In genomic region chr12:50110127-50110761, GRCh38 we compare ENCODE assay signal across 8 cellular contexts. TPM values are rescaled to one million over a fixed set of nuclear protein-coding genes. Genes with fewer than 3 reads are reported as not detected.
DNase-seq lines count a peak whose midpoint lies in the region; ATAC-seq, FAIRE-seq and TF ChIP-seq lines count a peak whose summit lies in the region.

No MANE protein-coding gene starts in this region.

- H3K4me3 ChIP-seq in AG04450 (ENCODE audit: low read depth, low read length) = no peak overlapping the region
- H3K4me3 ChIP-seq in GM23338 = no peak overlapping the region; the same call in 1 of the 2 replicates
- peak overlapping the region; percentile 47 to 62 for H3K4me3 ChIP-seq in kidney (ENCODE audit: low read length in 2 of 2)
- peak overlapping the region in 1 of 4 donors; percentile 2 for H3K4me3 ChIP-seq in tibial nerve

- DNase-seq in AG04450 (ENCODE audit: low read depth, low spot score) = no peak
- DNase-seq in GM23338 (ENCODE audit: low spot score) = no peak
- peak; percentile 32 for DNase-seq in activated B cell treated with CpG ODN at 0.5 μM for 24 hours
- peak; percentile 84 for DNase-seq in kidney
- no peak for DNase-seq in tibial nerve (ENCODE audit: low spot score in 2 of 2)
- DNase-seq in middle frontal gyrus (ENCODE audit: extremely low spot score, low spot score) = no peak
- no peak for DNase-seq in NOMO-1 treated with DMSO at 0.1 percent for 48 hours (lab: John Stamatoyannopoulos, UW; ENCODE audit: unreplicated experiment)

- H3K27me3 ChIP-seq in AG04450 (ENCODE audit: control insufficient read depth, insufficient read depth, low read length) (peaks cover 3% of the 10 kb centered on the region), GM23338 (ENCODE audit: insufficient read depth) (no peaks in the 10 kb centered on the region), tibial nerve (no peaks in the 10 kb centered on the region)

- peak overlapping the region; percentile 59 for H3K4me2 ChIP-seq in GM23338

- H3K9me3 ChIP-seq in AG04450 (ENCODE audit: control insufficient read depth, insufficient read depth, low read length) = no peaks in the 10 kb centered on the region; the same call in 1 of the 2 replicates
- no peaks in the 10 kb centered on the region for H3K9me3 ChIP-seq in kidney (ENCODE audit: control insufficient read depth in 1 of 2, low read length in 2 of 2)
- no peaks in the 10 kb centered on the region for H3K9me3 ChIP-seq in tibial nerve

- H3K79me2 ChIP-seq in GM23338 (replicated peaks; ENCODE audit: insufficient read depth) = peaks cover 23% of the 10 kb centered on the region

- intact Hi-C loops in activated B cell treated with CpG ODN at 0.5 μM for 24 hours (cut with micrococcal nuclease) (loop anchor here (2.0 to 5.0 kb wide), 5 partner anchors 65 to 937 kb away; partner anchors contain the start of genes ATF1, BCDIN3D, LETMD1 and PRPF40B), kidney (cut with DNase I) (no loop called here)

- TF ChIP-seq EP300 in tibial nerve (IDR thresholded peaks at IDR 0.05) = no peak

- peak overlapping the region; percentile 44 to 80 for H3K9ac ChIP-seq in kidney (ENCODE audit: low read length in 2 of 2)

- no peak for ATAC-seq in GM23338
- no peak for ATAC-seq in activated B cell treated with CpG ODN at 0.5 μM for 24 hours (ENCODE audit: low read depth)
- ATAC-seq in HG03378 (IDR thresholded peaks at IDR 0.05; ENCODE audit: unreplicated experiment) = no peak

- H3K4me1 Mint-ChIP-seq in GM23338 (peaks cover 24% of the 10 kb centered on the region), activated B cell treated with CpG ODN at 0.5 μM for 24 hours (peaks cover 55% of the 10 kb centered on the region)

- peaks cover 7% of the 10 kb centered on the region for H3K27me3 Mint-ChIP-seq in GM23338 (ENCODE audit: insufficient read depth, low read depth, poor library complexity)
- no peaks in the 10 kb centered on the region for H3K27me3 Mint-ChIP-seq in activated B cell treated with CpG ODN at 0.5 μM for 24 hours

- no peak for TF ChIP-seq POLR2A in tibial nerve (IDR thresholded peaks at IDR 0.05)

- CTCF ChIA-PET in AG04450 (lab: Charles Lee) (interaction anchor here (0.8 to 4.6 kb wide), 25 partner anchors 8 to 313 kb away, joined by 3 to 46 read pairs (median 5); partner anchors contain the start of genes GPD1 and SMARCD1), activated B cell treated with CpG ODN at 0.5 μM for 24 hours (lab: Charles Lee) (interaction anchor here (0.8 to 4.2 kb wide), 12 partner anchors 19 to 84 kb away, joined by 3 to 48 read pairs (median 14); partner anchors contain the start of genes CERS5, RACGAP1 and SMARCD1)

- H3F3A ChIP-seq in GM23338 (replicated peaks; ENCODE audit: low read depth) = peaks cover 16% of the 10 kb centered on the region

- TF ChIP-seq CTCF in AG04450 (IDR thresholded peaks at IDR 0.05; ENCODE audit: low read depth, low read length) (no peak), GM23338 (conservative IDR thresholded peaks at IDR 0.05; ENCODE audit: low read depth in 2 of 2) (no peak), activated B cell treated with CpG ODN at 0.5 μM for 24 hours (IDR thresholded peaks at IDR 0.05) (no peak), kidney (IDR thresholded peaks at IDR 0.05; ENCODE audit: borderline replicate concordance, extremely low read depth, insufficient read depth) (no peak), tibial nerve (IDR thresholded peaks at IDR 0.05) (no peak)

- peak overlapping the region; percentile 52; the same call in 2 of the 3 replicates for H3K4me3 Mint-ChIP-seq in GM23338
- peak overlapping the region; percentile 97 for H3K4me3 Mint-ChIP-seq in activated B cell treated with CpG ODN at 0.5 μM for 24 hours

- POLR2A ChIA-PET in AG04450 (lab: Yijun Ruan, JAX) = interaction anchor here (3.4 kb wide), 1 partner anchor 57 kb away, joined by 33 read pairs; the partner anchor contains the start of gene CERS5
- POLR2A ChIA-PET in activated B cell treated with CpG ODN at 0.5 μM for 24 hours (lab: Charles Lee) = interaction anchor here (0.6 to 8.0 kb wide), 18 partner anchors 9 to 1960 kb away, joined by 3 to 262 read pairs (median 5); partner anchors contain the start of genes ATF1, ATG101, BCDIN3D and CERS5

- H3K4me1 ChIP-seq in GM23338 (ENCODE audit: insufficient read depth) (peaks cover 12% of the 10 kb centered on the region; the same call in 1 of the 2 replicates), kidney (ENCODE audit: control insufficient read depth in 1 of 2, insufficient read depth in 1 of 2, low read depth in 1 of 2, low read length in 2 of 2) (peaks cover 21 to 39% of the 10 kb centered on the region in 2 donors), tibial nerve (peaks cover 0 to 49% (median 34%) of the 10 kb centered on the region in 4 donors)

- no peaks in the 10 kb centered on the region for H3K9me2 ChIP-seq in GM23338 (ENCODE audit: insufficient read depth)

- H2AFZ ChIP-seq in GM23338 = peak overlapping the region; percentile 83; the same call in 1 of the 2 replicates

- WGBS in tibial nerve, 2 donors = 33 to 51% methylated on average over 8 of the region's 8 CpGs

- H3K9me3 Mint-ChIP-seq in GM23338 (peaks cover 2% of the 10 kb centered on the region; the same call in 1 of the 3 replicates), activated B cell treated with CpG ODN at 0.5 μM for 24 hours (no peaks in the 10 kb centered on the region)

- FAIRE-seq in kidney (lab: Jason Lieb, UNC) = no peak

- peak overlapping the region; percentile 53; the same call in 1 of the 2 replicates for H3K27ac Mint-ChIP-seq in GM23338
- peak overlapping the region; percentile 95 for H3K27ac Mint-ChIP-seq in activated B cell treated with CpG ODN at 0.5 μM for 24 hours

- H3K36me3 Mint-ChIP-seq in GM23338 (ENCODE audit: low read depth) (peaks cover 3% of the 10 kb centered on the region; the same call in 2 of the 3 replicates), activated B cell treated with CpG ODN at 0.5 μM for 24 hours (ENCODE audit: low read depth) (peaks cover 18% of the 10 kb centered on the region)

- H3K36me3 ChIP-seq in GM23338 (ENCODE audit: insufficient read depth) = no peaks in the 10 kb centered on the region
- peaks cover 0 to 6% of the 10 kb centered on the region in 2 donors for H3K36me3 ChIP-seq in kidney (ENCODE audit: control insufficient read depth in 1 of 2, insufficient read depth in 2 of 2, low read length in 2 of 2)
- peaks cover 0 to 5% (median 0%) of the 10 kb centered on the region in 3 donors for H3K36me3 ChIP-seq in tibial nerve

- H4K20me1 ChIP-seq in GM23338 (replicated peaks; ENCODE audit: insufficient read depth) = no peaks in the 10 kb centered on the region

- peak overlapping the region; percentile 39 for H3K27ac ChIP-seq in AG04450 (ENCODE audit: low read depth, low read length)
- H3K27ac ChIP-seq in GM23338 (ENCODE audit: low read depth) = peak overlapping the region; percentile 84; the same call in 1 of the 2 replicates
- peak overlapping the region; percentile 97 for H3K27ac ChIP-seq in kidney (ENCODE audit: low read depth in 2 of 2, low read length in 2 of 2)
- peak overlapping the region; percentile 79 to 98 (median 87) for H3K27ac ChIP-seq in tibial nerve

RNA-seq across cellular contexts. Expression of gene COX14, which starts 1.8 kb away (rescaled TPM):
- polyA plus RNA-seq in AG04450 (2011; rRNA removed) (77.0 and 90.6 TPM in 2 replicates), GM23338 (2016; fragmentation: Nextera tagmentation; extraction: Ambion mirVana) (73.0 and 73.5 TPM in 2 replicates), kidney (ENCODE audit: insufficient read depth, low read depth, low replicate concordance) (242 TPM)
- polyA minus RNA-seq in AG04450 (2011; rRNA and poly(A)+ RNA removed) = 22.2 and 30.6 TPM in 2 replicates
- total RNA-seq in GM23338 (2014; rRNA removed; shearing (Covaris generic)) = 27.8 and 43.7 TPM in 2 replicates
- total RNA-seq in activated B cell treated with CpG ODN at 0.5 μM for 24 hours (40.8 and 42.4 TPM in 2 replicates), kidney (68.2 TPM), tibial nerve (10 to 100 TPM; 35.8 to 91.5 (median 55.2) TPM)

RNA-seq across cellular contexts. Expression of gene GPD1, which starts 6.4 kb away (rescaled TPM):
- polyA plus RNA-seq in AG04450 (2011; rRNA removed) (0.04 and 0.05 TPM in 2 replicates), GM23338 (2016; fragmentation: Nextera tagmentation; extraction: Ambion mirVana) (0.17 and 0.36 TPM in 2 replicates), kidney (ENCODE audit: insufficient read depth, low read depth, low replicate concordance) (139 TPM)
- polyA minus RNA-seq in AG04450 (2011; rRNA and poly(A)+ RNA removed) = not detected in 2 replicates
- 0.23 and 0.45 TPM in 2 replicates for total RNA-seq in GM23338 (2014; rRNA removed; shearing (Covaris generic))
- total RNA-seq in activated B cell treated with CpG ODN at 0.5 μM for 24 hours (0.46 and 0.60 TPM in 2 replicates), kidney (15.1 TPM), tibial nerve (100 to 1,000 TPM; 188 to 829 (median 253) TPM)

RNA-seq across cellular contexts. Expression of gene SMARCD1, which starts 25.1 kb away (rescaled TPM):
- 57.2 and 65.1 TPM in 2 replicates for polyA plus RNA-seq in AG04450 (2011; rRNA removed)
- polyA minus RNA-seq in AG04450 (2011; rRNA and poly(A)+ RNA removed) = 78.2 and 79.2 TPM in 2 replicates
- total RNA-seq in GM23338 (2014; rRNA removed; shearing (Covaris generic)) = 276 and 287 TPM in 2 replicates
- polyA plus RNA-seq in GM23338 (2016; fragmentation: Nextera tagmentation; extraction: Ambion mirVana) = 124 and 145 TPM in 2 replicates
- total RNA-seq in activated B cell treated with CpG ODN at 0.5 μM for 24 hours = 101 and 108 TPM in 2 replicates
- 51.1 TPM for total RNA-seq in kidney
- polyA plus RNA-seq in kidney (ENCODE audit: insufficient read depth, low read depth, low replicate concordance) = 21.9 TPM
- total RNA-seq in tibial nerve = 10 to 100 TPM; 45.9 to 97.2 (median 65.3) TPM

RNA-seq across cellular contexts. Expression of gene ASIC1, which starts 52.8 kb away (rescaled TPM):
- polyA plus RNA-seq in AG04450 (2011; rRNA removed) = 9.9 and 10.2 TPM in 2 replicates
- polyA minus RNA-seq in AG04450 (2011; rRNA and poly(A)+ RNA removed) = 10.4 and 13.4 TPM in 2 replicates
- total RNA-seq in GM23338 (2014; rRNA removed; shearing (Covaris generic)) = 1.5 and 1.6 TPM in 2 replicates
- polyA plus RNA-seq in GM23338 (2016; fragmentation: Nextera tagmentation; extraction: Ambion mirVana) = 0.47 and 0.76 TPM in 2 replicates
- not detected in 2 replicates for total RNA-seq in activated B cell treated with CpG ODN at 0.5 μM for 24 hours
- 1.6 TPM for total RNA-seq in kidney
- polyA plus RNA-seq in kidney (ENCODE audit: insufficient read depth, low read depth, low replicate concordance) = 0.99 TPM
- total RNA-seq in tibial nerve = 1 to 10 TPM in 3 of 4 donors, not detected in 1; 1.8 to 4.2 (median 2.9) TPM

RNA-seq across cellular contexts. Expression of gene CERS5, which starts 56.9 kb away (rescaled TPM):
- polyA plus RNA-seq in AG04450 (2011; rRNA removed) = 76.1 and 83.3 TPM in 2 replicates
- 77.9 and 80.7 TPM in 2 replicates for polyA minus RNA-seq in AG04450 (2011; rRNA and poly(A)+ RNA removed)
- 50.2 and 56.5 TPM in 2 replicates for total RNA-seq in GM23338 (2014; rRNA removed; shearing (Covaris generic))
- 42.7 and 45.4 TPM in 2 replicates for polyA plus RNA-seq in GM23338 (2016; fragmentation: Nextera tagmentation; extraction: Ambion mirVana)
- 44.3 and 64.9 TPM in 2 replicates for total RNA-seq in activated B cell treated with CpG ODN at 0.5 μM for 24 hours
- 52.1 TPM for total RNA-seq in kidney
- 40.2 TPM for polyA plus RNA-seq in kidney (ENCODE audit: insufficient read depth, low read depth, low replicate concordance)
- 10 to 100 TPM; 30.3 to 45.5 (median 40.5) TPM for total RNA-seq in tibial nerve

Comparison
In these comparisons a context has a peak if more than half of its experiments do, and no peak if none do; other contexts are left out.
1. DNase-seq: peak in activated B cell treated with CpG ODN at 0.5 μM for 24 hours (single experiment) and kidney (single experiment); none in AG04450 (single experiment), GM23338 (single experiment), tibial nerve (0 of 2), middle frontal gyrus (single experiment) and NOMO-1 treated with DMSO at 0.1 percent for 48 hours (single experiment).
2. H3K27ac ChIP-seq: peak in every context shown above with its lines; median percentile 97 in kidney; 87 in tibial nerve; 84 in GM23338; 39 in AG04450.
3. H3K4me3 ChIP-seq: peak in kidney (2 of 2); none in AG04450 (single experiment) and GM23338 (single experiment).
4. RNA of gene GPD1, which starts 6.4 kb away (total RNA-seq): 188 to 829 TPM in tibial nerve; 15.1 TPM in kidney (single experiment), 0.46 to 0.60 TPM in activated B cell treated with CpG ODN at 0.5 μM for 24 hours and 0.23 to 0.45 TPM in GM23338; every median in the first group is over 10 times any median in the second.